In the genomic region with DNA sequence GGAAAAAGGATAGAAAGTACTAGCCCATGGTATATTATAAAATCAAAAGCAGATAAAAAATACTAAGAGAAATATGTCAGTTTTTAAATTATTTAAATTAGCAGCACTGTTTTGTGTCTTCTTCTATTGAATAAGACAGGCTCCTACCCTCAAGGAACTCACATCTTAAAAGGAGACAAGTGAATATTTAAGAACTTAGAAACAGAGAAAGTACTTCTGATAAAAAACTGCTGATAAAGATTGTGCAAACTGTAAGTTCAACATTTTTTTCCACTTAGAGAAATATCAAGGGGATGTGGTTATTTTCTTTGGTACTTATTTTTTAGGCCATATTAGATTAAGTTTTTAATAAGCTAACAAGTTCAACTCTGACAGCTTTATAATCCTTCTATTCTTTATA, we compare ENCODE assay signal across 17 cellular contexts. TPM values are rescaled to one million over a fixed set of nuclear protein-coding genes. Genes with fewer than 3 reads are reported as not detected.
A peak's percentile ranks its signal among the peaks of the same experiment; 100 is the strongest.
DNase-seq lines count a peak whose midpoint lies in the region; ATAC-seq and TF ChIP-seq lines count a peak whose summit lies in the region.
"Had no signal": no experiment of that assay in that cellular context is flagged by ENCODE, and none has a peak within 500 bp of the region (broad histone marks: within the 10 kb centered on the region; RNA-seq: fewer than 3 reads in every experiment).

No MANE protein-coding gene starts in this region.

- peaks cover 88% of the 10 kb centered on the region for H3K79me2 ChIP-seq in SK-N-SH (ENCODE audit: insufficient read depth)

- H3K4me3 Mint-ChIP-seq in activated CD4-positive, alpha-beta T cell treated with anti-CD3 and anti-CD28 coated beads, Interleukin-2, amount 10 ng/mL, durations not matched to agents 7 days and 5 days, result no peak overlapping the region
- H3K4me3 Mint-ChIP-seq: WTC11 had no signal

- TF ChIP-seq CTCF in SK-N-SH (IDR thresholded peaks at IDR 0.05) (no peak), upper lobe of left lung (IDR thresholded peaks at IDR 0.05) (no peak), gastroesophageal sphincter (IDR thresholded peaks at IDR 0.05) (no peak)

- H3K9me3 ChIP-seq in SK-N-SH (no peaks in the 10 kb centered on the region), upper lobe of left lung (no peaks in the 10 kb centered on the region), gastroesophageal sphincter (no peaks in the 10 kb centered on the region)
- H3K9me3 ChIP-seq in effector memory CD4-positive, alpha-beta T cell (ENCODE audit: control insufficient read depth, low read length), result no peaks in the 10 kb centered on the region
- H3K9me3 ChIP-seq: transverse colon had no signal

- TF ChIP-seq POLR2A in upper lobe of left lung (IDR thresholded peaks at IDR 0.05), result no peak
- no peak for TF ChIP-seq POLR2A in gastroesophageal sphincter (IDR thresholded peaks at IDR 0.05)

- no peaks in the 10 kb centered on the region for H3K9me2 ChIP-seq in SK-N-SH

- peaks cover 8% of the 10 kb centered on the region for H3K9me3 Mint-ChIP-seq in activated CD4-positive, alpha-beta T cell treated with anti-CD3 and anti-CD28 coated beads, Interleukin-2, amount 10 ng/mL, durations not matched to agents 7 days and 5 days
- H3K9me3 Mint-ChIP-seq: WTC11 had no signal

- POLR2A ChIA-PET in activated CD4-positive, alpha-beta T cell treated with anti-CD3 and anti-CD28 coated beads, Interleukin-2, amount 10 ng/mL, durations not matched to agents 7 days and 5 days (lab: Charles Lee), result no interaction called here
- POLR2A ChIA-PET in SK-N-SH (lab: Yijun Ruan, JAX), result no interaction called here

- H3K36me3 Mint-ChIP-seq in activated CD4-positive, alpha-beta T cell treated with anti-CD3 and anti-CD28 coated beads, Interleukin-2, amount 10 ng/mL, durations not matched to agents 7 days and 5 days (ENCODE audit: low read depth), result peaks cover 19% of the 10 kb centered on the region
- H3K36me3 Mint-ChIP-seq: WTC11 had no signal

- DNase-seq in activated CD4-positive, alpha-beta T cell treated with anti-CD3 and anti-CD28 coated beads, Interleukin-2, amount 10 ng/mL, durations not matched to agents 7 days and 5 days, result no peak
- DNase-seq in activated CD4-positive, alpha-beta T cell treated with anti-CD3 and anti-CD28 coated beads for 1 hour, result no peak
- DNase-seq in SK-N-SH (no peak), upper lobe of left lung (no peak), NCI-H774 (lab: John Stamatoyannopoulos, UW) (no peak)
- DNase-seq in effector memory CD4-positive, alpha-beta T cell, result no peak
- no peak for DNase-seq in activated effector memory CD4-positive, alpha-beta T cell treated with anti-CD3 and anti-CD28 coated beads, Interleukin-2, amount 50 U/mL, for 16 hours
- DNase-seq: DMS153, mesendoderm, NCI-H1417 treated with DMSO at 0.1 percent for 48 hours, NCI-H446 treated with DMSO at 0.1 percent for 48 hours, transverse colon had no signal

- peaks cover 80% of the 10 kb centered on the region for H3K4me1 Mint-ChIP-seq in activated CD4-positive, alpha-beta T cell treated with anti-CD3 and anti-CD28 coated beads, Interleukin-2, amount 10 ng/mL, durations not matched to agents 7 days and 5 days

- H3K27ac Mint-ChIP-seq in activated CD4-positive, alpha-beta T cell treated with anti-CD3 and anti-CD28 coated beads, Interleukin-2, amount 10 ng/mL, durations not matched to agents 7 days and 5 days, result peak overlapping the region; percentile 44
- H3K27ac Mint-ChIP-seq: WTC11 had no signal

- H4K20me1 ChIP-seq in SK-N-SH (ENCODE audit: insufficient read depth), result no peaks in the 10 kb centered on the region

- no peaks in the 10 kb centered on the region for H3K27me3 Mint-ChIP-seq in activated CD4-positive, alpha-beta T cell treated with anti-CD3 and anti-CD28 coated beads, Interleukin-2, amount 10 ng/mL, durations not matched to agents 7 days and 5 days

- ATAC-seq in upper lobe of left lung (ENCODE audit: low FRiP score in 2 of 2) (no peak), gastroesophageal sphincter (no peak)
- ATAC-seq: Right ventricle myocardium inferior, WTC11 had no signal

- no peak overlapping the region for H2AFZ ChIP-seq in SK-N-SH (ENCODE audit: low read depth)
- H2AFZ ChIP-seq: parathyroid adenoma had no signal

- TF ChIP-seq EP300 in SK-N-SH (IDR thresholded peaks at IDR 0.05; ENCODE audit: borderline replicate concordance in 1 of 2, low read depth in 1 of 2, low read length in 1 of 2), result peak; percentile 4 to 53; a peak in 1 of 4 replicates
- TF ChIP-seq EP300 in upper lobe of left lung (IDR thresholded peaks at IDR 0.05), result no peak
- TF ChIP-seq EP300 in gastroesophageal sphincter (IDR thresholded peaks at IDR 0.05), result no peak

- peak overlapping the region; percentile 24; the same call in 1 of the 2 replicates for H3K4me2 ChIP-seq in SK-N-SH

- no peaks in the 10 kb centered on the region for H3K27me3 ChIP-seq in SK-N-SH (ENCODE audit: insufficient read depth)
- H3K27me3 ChIP-seq in effector memory CD4-positive, alpha-beta T cell (replicated peaks; ENCODE audit: control insufficient read depth, insufficient read depth, low read length, poor library complexity, severe bottlenecking), result no peaks in the 10 kb centered on the region
- no peaks in the 10 kb centered on the region for H3K27me3 ChIP-seq in upper lobe of left lung
- H3K27me3 ChIP-seq in gastroesophageal sphincter, result no peaks in the 10 kb centered on the region
- H3K27me3 ChIP-seq: transverse colon had no signal

- no peak for TF ChIP-seq RAD21 in SK-N-SH (IDR thresholded peaks at IDR 0.05; ENCODE audit: low read length)

- H3F3A ChIP-seq in SK-N-SH (replicated peaks; ENCODE audit: insufficient read depth), result peaks cover 37% of the 10 kb centered on the region

- H3K4me3 ChIP-seq in SK-N-SH (ENCODE audit: low read depth in 2 of 2, low read length in 1 of 2) (no peak overlapping the region), upper lobe of left lung (no peak overlapping the region), gastroesophageal sphincter (no peak overlapping the region)
- no peak overlapping the region for H3K4me3 ChIP-seq in effector memory CD4-positive, alpha-beta T cell (ENCODE audit: insufficient read depth, low read depth, low read length, poor library complexity, severe bottlenecking)
- H3K4me3 ChIP-seq: transverse colon had no signal

- H3K4me1 ChIP-seq in SK-N-SH (ENCODE audit: control insufficient read depth in 1 of 2, insufficient read depth in 2 of 2, low read depth in 1 of 2, low read length in 1 of 2), result peaks cover 21 to 35% of the 10 kb centered on the region in 2 experiments; a peak in 3 of 4 replicates
- peaks cover 44% of the 10 kb centered on the region for H3K4me1 ChIP-seq in effector memory CD4-positive, alpha-beta T cell (ENCODE audit: control insufficient read depth, insufficient read depth, low read length, poor library complexity, severe bottlenecking)
- H3K4me1 ChIP-seq in upper lobe of left lung, result peaks cover 16 to 48% (median 30%) of the 10 kb centered on the region in 4 donors
- H3K4me1 ChIP-seq in gastroesophageal sphincter, result peaks cover 0 to 55% (median 0%) of the 10 kb centered on the region in 3 donors

- CTCF ChIA-PET in activated CD4-positive, alpha-beta T cell treated with anti-CD3 and anti-CD28 coated beads, Interleukin-2, amount 10 ng/mL, durations not matched to agents 7 days and 5 days (lab: Charles Lee), result interaction anchor here (1.5 kb wide), 1 partner anchor 13 kb away, joined by 4 read pairs; no protein-coding TSS in a partner anchor
- CTCF ChIA-PET in SK-N-SH (lab: Yijun Ruan, JAX), result interaction anchor here (1.0 to 2.2 kb wide), 3 partner anchors 12 to 248 kb away, joined by 3 to 14 read pairs (median 11); no protein-coding TSS in a partner anchor

- H3K36me3 ChIP-seq in SK-N-SH (replicated peaks in 1 of 2; ENCODE audit: control insufficient read depth in 1 of 2, insufficient read depth in 2 of 2, low read length in 1 of 2), result peaks cover 0 to 7% of the 10 kb centered on the region in 2 experiments
- H3K36me3 ChIP-seq in effector memory CD4-positive, alpha-beta T cell (ENCODE audit: control insufficient read depth, insufficient read depth, low read length), result no peaks in the 10 kb centered on the region
- H3K36me3 ChIP-seq in upper lobe of left lung, result no peaks in the 10 kb centered on the region
- no peaks in the 10 kb centered on the region for H3K36me3 ChIP-seq in gastroesophageal sphincter
- H3K36me3 ChIP-seq: transverse colon had no signal

- H3K27ac ChIP-seq in SK-N-SH (ENCODE audit: low read depth in 2 of 2, low read length in 1 of 2), result peak overlapping the region; percentile 83 to 100; a peak in 3 of 4 replicates
- peak overlapping the region; percentile 39 for H3K27ac ChIP-seq in effector memory CD4-positive, alpha-beta T cell (ENCODE audit: insufficient read depth, low read length, poor library complexity, severe bottlenecking)
- H3K27ac ChIP-seq in upper lobe of left lung, result peak overlapping the region in 3 of 4 donors; percentile 1 to 62 (median 18)
- H3K27ac ChIP-seq in gastroesophageal sphincter, result peak overlapping the region in 1 of 4 donors; percentile 26
- H3K27ac ChIP-seq: epithelial cell of prostate, parathyroid adenoma had no signal

- H3K9ac ChIP-seq in SK-N-SH, result 0 out of 2 replicates have a peak overlapping the region, but pooled peaks have one; percentile 1
- H3K9ac ChIP-seq: parathyroid adenoma had no signal

TF ChIP-seq in SK-N-SH, 30 proteins besides CTCF, POLR2A, EP300 and RAD21 (continues in another document):
- no peak for TF ChIP-seq YY1 (IDR thresholded peaks at IDR 0.05; ENCODE audit: low read depth)
- TF ChIP-seq SMC3 (IDR thresholded peaks at IDR 0.05; ENCODE audit: low read depth, low read length), result no peak
- no peak for TF ChIP-seq MAX (IDR thresholded peaks at IDR 0.05; ENCODE audit: low read depth)
- TF ChIP-seq CHD2 (IDR thresholded peaks at IDR 0.05; ENCODE audit: low read length, partially characterized antibody), result no peak
- no peak for TF ChIP-seq RFX5 (IDR thresholded peaks at IDR 0.05; ENCODE audit: low read length)

RNA-seq across cellular contexts. Expression of gene ANKRD28, which starts 3.0 kb away (rescaled TPM):
- total RNA-seq in activated CD4-positive, alpha-beta T cell treated with anti-CD3 and anti-CD28 coated beads, Interleukin-2, amount 10 ng/mL, durations not matched to agents 7 days and 5 days, result 10 to 100 TPM; 33.9 to 39.0 TPM
- polyA plus RNA-seq in SK-N-SH (2012; rRNA removed), result 74.8 and 102 TPM in 2 replicates
- 63.3 and 73.0 TPM in 2 replicates for polyA plus RNA-seq in SK-N-SH (2012; cell fraction: cytosol; rRNA removed)
- 95.3 and 194 TPM in 2 replicates for polyA plus RNA-seq in SK-N-SH (2012; cell fraction: nucleus; rRNA removed)
- total RNA-seq in upper lobe of left lung (100 to 1,000 TPM in 1 of 6 donors, 10 to 100 TPM in 5; 31.6 to 107 (median 55.5) TPM), gastroesophageal sphincter (10 to 100 TPM; 26.8 to 55.9 (median 43.6) TPM)
